9 cellular contexts compared by ENCODE assay signal in the genomic region with DNA sequence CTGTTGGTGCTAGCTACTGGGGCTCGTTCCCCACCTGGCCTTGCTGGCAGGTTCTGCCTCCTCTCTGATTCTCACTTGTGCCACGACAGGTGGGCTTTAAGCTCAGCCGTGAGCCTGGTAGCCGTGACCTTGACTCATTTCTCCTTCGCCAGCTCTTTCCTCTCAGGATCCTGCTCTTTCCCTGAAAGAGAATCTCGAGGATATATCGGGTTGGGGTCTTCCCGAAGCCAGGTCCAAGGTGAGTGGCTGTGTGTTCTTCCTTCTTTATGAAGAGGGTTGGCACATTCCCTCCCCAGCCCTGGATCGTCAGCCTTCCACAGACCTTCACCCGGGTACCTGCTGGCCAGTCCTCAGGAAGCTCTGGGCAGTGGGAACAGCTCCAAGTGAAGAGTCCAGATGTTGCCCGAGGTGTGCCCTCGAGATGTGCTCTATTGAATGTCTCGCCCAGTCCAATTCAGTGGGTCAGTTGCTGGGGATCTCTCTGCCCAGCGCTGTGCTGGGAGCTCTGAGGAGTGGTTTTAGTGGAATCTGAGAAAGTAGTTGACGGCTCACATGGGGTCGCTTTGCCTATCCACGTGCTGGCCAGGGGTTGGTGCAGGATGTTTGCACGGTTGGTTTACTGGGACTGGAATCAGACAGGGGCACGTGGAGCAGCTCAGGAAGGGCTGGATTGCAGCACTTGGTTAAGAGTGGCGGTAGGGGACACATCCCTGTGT. TPM values are rescaled to one million over a fixed set of nuclear protein-coding genes. Genes with fewer than 3 reads are reported as not detected.
A peak's percentile ranks its signal among the peaks of the same experiment; 100 is the strongest.
DNase-seq lines count a peak whose midpoint lies in the region; ATAC-seq and TF ChIP-seq lines count a peak whose summit lies in the region.
"Had no signal": no experiment of that assay in that cellular context is flagged by ENCODE, and none has a peak within 500 bp of the region (broad histone marks: within the 10 kb centered on the region; RNA-seq: fewer than 3 reads in every experiment).

No MANE protein-coding gene starts in this region.

- H3K36me3 ChIP-seq in ACC112 (ENCODE audit: insufficient read depth, low read length), result no peaks in the 10 kb centered on the region
- H3K36me3 ChIP-seq in HCT116 (ENCODE audit: control insufficient read depth in 1 of 2, insufficient read depth in 2 of 2, low read length in 2 of 2), result no peaks in the 10 kb centered on the region; a peak in 1 of 4 replicates

- H3K79me2 ChIP-seq in ACC112 (ENCODE audit: control insufficient read depth, insufficient read depth, low read length, unreplicated experiment), result no peaks in the 10 kb centered on the region
- peaks cover 7% of the 10 kb centered on the region; the same call in 1 of the 2 replicates for H3K79me2 ChIP-seq in HCT116 (ENCODE audit: insufficient read depth, low read length)

- ATAC-seq in HCT116 (no peak), memory B cell (ENCODE audit: low read depth) (no peak), GM19397 (IDR thresholded peaks at IDR 0.05; ENCODE audit: unreplicated experiment) (no peak)
- ATAC-seq in activated naive CD8-positive, alpha-beta T cell treated with anti-CD3 and anti-CD28 coated beads, Interleukin-2, amount 50 U/mL, for 24 hours, result no peak

- H2AFZ ChIP-seq in ACC112 (ENCODE audit: low read length, unreplicated experiment) (no peak overlapping the region), HCT116 (ENCODE audit: low read depth, low read length, poor library complexity, severe bottlenecking) (no peak overlapping the region)

- peak overlapping the region; percentile 85 for H3K4me3 Mint-ChIP-seq in activated naive CD8-positive, alpha-beta T cell treated with anti-CD3 and anti-CD28 coated beads, Interleukin-2, amount 50 U/mL, for 24 hours
- H3K4me3 Mint-ChIP-seq in memory B cell, result peak overlapping the region; percentile 93

- no peak for TF ChIP-seq RAD21 in HCT116 (IDR thresholded peaks at IDR 0.05; ENCODE audit: low read depth)

- intact Hi-C loops in HCT116 (cut with micrococcal nuclease), result no loop called here

- H3K9me3 ChIP-seq in HCT116 (ENCODE audit: control insufficient read depth in 1 of 2, insufficient read depth in 1 of 2, low read depth in 1 of 2, low read length in 2 of 2), result no peaks in the 10 kb centered on the region

- H3K27me3 Mint-ChIP-seq in activated naive CD8-positive, alpha-beta T cell treated with anti-CD3 and anti-CD28 coated beads, Interleukin-2, amount 50 U/mL, for 24 hours, result no peaks in the 10 kb centered on the region
- no peaks in the 10 kb centered on the region for H3K27me3 Mint-ChIP-seq in memory B cell

- no peaks in the 10 kb centered on the region for H4K20me1 ChIP-seq in HCT116 (ENCODE audit: insufficient read depth)

- H3K27me3 ChIP-seq in ACC112 (ENCODE audit: insufficient read depth, low read length), result no peaks in the 10 kb centered on the region
- no peaks in the 10 kb centered on the region for H3K27me3 ChIP-seq in HCT116 (ENCODE audit: insufficient read depth, low read length)

- H3K4me3 ChIP-seq in ACC112 (ENCODE audit: low read depth, low read length), result peak overlapping the region; percentile 92
- H3K4me3 ChIP-seq in HCT116 (replicated peaks in 1 of 2; ENCODE audit: low read depth in 1 of 2, low read length in 2 of 2), result peak overlapping the region; percentile 76 to 93

- RAD21 ChIA-PET in HCT116 (lab: Charles Lee; ENCODE audit: low non-redundant PET in 1 of 2, low total read pairs in 2 of 2, uncharacterized antibody in 2 of 2, unreplicated experiment in 2 of 2), result interaction anchor here in 1 of 2 experiments (0.7 kb wide), 1 partner anchor 174 kb away, joined by 3 read pairs; no protein-coding TSS in a partner anchor

- CTCF ChIA-PET in HCT116 (lab: Charles Lee), result no interaction called here

- BruUV-seq in HCT116 (replicated peaks; lab: Mats Ljungman, UMichigan), result no TSS peak

- peaks cover 35% of the 10 kb centered on the region for H3K4me1 Mint-ChIP-seq in activated naive CD8-positive, alpha-beta T cell treated with anti-CD3 and anti-CD28 coated beads, Interleukin-2, amount 50 U/mL, for 24 hours
- peaks cover 26% of the 10 kb centered on the region for H3K4me1 Mint-ChIP-seq in memory B cell

- no peaks in the 10 kb centered on the region for H3K9me2 ChIP-seq in HCT116 (ENCODE audit: insufficient read depth)

- H3K36me3 Mint-ChIP-seq in activated naive CD8-positive, alpha-beta T cell treated with anti-CD3 and anti-CD28 coated beads, Interleukin-2, amount 50 U/mL, for 24 hours (ENCODE audit: low read depth), result peaks cover 4% of the 10 kb centered on the region
- H3K36me3 Mint-ChIP-seq in memory B cell, result peaks cover 2% of the 10 kb centered on the region

- TF ChIP-seq CTCF in HCT116 (IDR thresholded peaks at IDR 0.05 in 2 of 3, conservative IDR thresholded peaks at IDR 0.05 in 1 of 3; ENCODE audit: borderline replicate concordance in 1 of 3, insufficient read depth in 1 of 3, low read depth in 2 of 3, low read length in 2 of 3), result no peak

- TF ChIP-seq POLR2A in HCT116 (IDR thresholded peaks at IDR 0.05; ENCODE audit: borderline replicate concordance, extremely low read depth, insufficient read depth, insufficient read length), result no peak

- H3K4me2 ChIP-seq in HCT116 (ENCODE audit: low read length), result peak overlapping the region; percentile 96

- H3K27ac ChIP-seq in ACC112 (ENCODE audit: low read depth, low read length) (no peak overlapping the region), HCT116 (ENCODE audit: low read depth, low read length) (no peak overlapping the region)

- POLR2A ChIA-PET in HCT116 (lab: Charles Lee), result no interaction called here

- peak overlapping the region; percentile 63 for H3K27ac Mint-ChIP-seq in activated naive CD8-positive, alpha-beta T cell treated with anti-CD3 and anti-CD28 coated beads, Interleukin-2, amount 50 U/mL, for 24 hours
- no peak overlapping the region for H3K27ac Mint-ChIP-seq in memory B cell

- peaks cover 7% of the 10 kb centered on the region for H3K4me1 ChIP-seq in ACC112 (ENCODE audit: control insufficient read depth, insufficient read depth, low read length, unreplicated experiment)
- peaks cover 9 to 22% of the 10 kb centered on the region in 2 experiments for H3K4me1 ChIP-seq in HCT116 (ENCODE audit: control insufficient read depth in 1 of 2, insufficient read depth in 2 of 2, low read length in 2 of 2)

- DNase-seq in HCT116 (ENCODE audit: low read depth, low spot score), result no peak
- DNase-seq in activated naive CD8-positive, alpha-beta T cell treated with anti-CD3 and anti-CD28 coated beads, Interleukin-2, amount 50 U/mL, for 24 hours, result no peak
- DNase-seq in memory B cell (ENCODE audit: low spot score in 2 of 2), result no peak
- no peak for DNase-seq in NCI-H226
- no peak for DNase-seq in NCI-H345 (lab: John Stamatoyannopoulos, UW)
- DNase-seq in pons (ENCODE audit: low spot score), result no peak
- DNase-seq: hypothalamus had no signal

- peak overlapping the region; percentile 88; the same call in 1 of the 2 replicates for H3K9ac ChIP-seq in HCT116 (ENCODE audit: low read length)

- no peaks in the 10 kb centered on the region for H3K9me3 Mint-ChIP-seq in activated naive CD8-positive, alpha-beta T cell treated with anti-CD3 and anti-CD28 coated beads, Interleukin-2, amount 50 U/mL, for 24 hours
- H3K9me3 Mint-ChIP-seq in memory B cell, result no peaks in the 10 kb centered on the region

TF ChIP-seq in HCT116, 20 proteins besides CTCF, POLR2A, EP300 and RAD21 (continues in another document):
- TF ChIP-seq TCF7L2 (IDR thresholded peaks at IDR 0.05; ENCODE audit: borderline replicate concordance, extremely low read depth, insufficient read depth, insufficient read length), result no peak
- no peak for TF ChIP-seq EZH2phosphoT487 (IDR thresholded peaks at IDR 0.05; ENCODE audit: borderline replicate concordance)
- no peak for TF ChIP-seq EGR1 (IDR thresholded peaks at IDR 0.05; ENCODE audit: low read depth)
- no peak for TF ChIP-seq ZFX (IDR thresholded peaks at IDR 0.05)
- no peak for TF ChIP-seq ELF1 (IDR thresholded peaks at IDR 0.05; ENCODE audit: borderline replicate concordance, low read depth)
- no peak for TF ChIP-seq YY1 (IDR thresholded peaks at IDR 0.05; ENCODE audit: extremely low read depth, insufficient replicate concordance, low read depth, low read length)
- TF ChIP-seq SIN3A (IDR thresholded peaks at IDR 0.05; ENCODE audit: low read depth), result no peak
- no peak for TF ChIP-seq FOSL1 (IDR thresholded peaks at IDR 0.05; ENCODE audit: low read depth)
- TF ChIP-seq EZH2 (IDR thresholded peaks at IDR 0.05), result no peak
- no peak for TF ChIP-seq ZNF274 (IDR thresholded peaks at IDR 0.05; ENCODE audit: low read depth, low read length)
- no peak for TF ChIP-seq SP1 (IDR thresholded peaks at IDR 0.05; ENCODE audit: low read depth)
- TF ChIP-seq, protein P1, sequence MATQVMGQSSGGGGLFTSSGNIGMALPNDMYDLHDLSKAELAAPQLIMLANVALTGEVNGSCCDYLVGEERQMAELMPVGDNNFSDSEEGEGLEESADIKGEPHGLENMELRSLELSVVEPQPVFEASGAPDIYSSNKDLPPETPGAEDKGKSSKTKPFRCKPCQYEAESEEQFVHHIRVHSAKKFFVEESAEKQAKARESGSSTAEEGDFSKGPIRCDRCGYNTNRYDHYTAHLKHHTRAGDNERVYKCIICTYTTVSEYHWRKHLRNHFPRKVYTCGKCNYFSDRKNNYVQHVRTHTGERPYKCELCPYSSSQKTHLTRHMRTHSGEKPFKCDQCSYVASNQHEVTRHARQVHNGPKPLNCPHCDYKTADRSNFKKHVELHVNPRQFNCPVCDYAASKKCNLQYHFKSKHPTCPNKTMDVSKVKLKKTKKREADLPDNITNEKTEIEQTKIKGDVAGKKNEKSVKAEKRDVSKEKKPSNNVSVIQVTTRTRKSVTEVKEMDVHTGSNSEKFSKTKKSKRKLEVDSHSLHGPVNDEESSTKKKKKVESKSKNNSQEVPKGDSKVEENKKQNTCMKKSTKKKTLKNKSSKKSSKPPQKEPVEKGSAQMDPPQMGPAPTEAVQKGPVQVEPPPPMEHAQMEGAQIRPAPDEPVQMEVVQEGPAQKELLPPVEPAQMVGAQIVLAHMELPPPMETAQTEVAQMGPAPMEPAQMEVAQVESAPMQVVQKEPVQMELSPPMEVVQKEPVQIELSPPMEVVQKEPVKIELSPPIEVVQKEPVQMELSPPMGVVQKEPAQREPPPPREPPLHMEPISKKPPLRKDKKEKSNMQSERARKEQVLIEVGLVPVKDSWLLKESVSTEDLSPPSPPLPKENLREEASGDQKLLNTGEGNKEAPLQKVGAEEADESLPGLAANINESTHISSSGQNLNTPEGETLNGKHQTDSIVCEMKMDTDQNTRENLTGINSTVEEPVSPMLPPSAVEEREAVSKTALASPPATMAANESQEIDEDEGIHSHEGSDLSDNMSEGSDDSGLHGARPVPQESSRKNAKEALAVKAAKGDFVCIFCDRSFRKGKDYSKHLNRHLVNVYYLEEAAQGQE (IDR thresholded peaks at IDR 0.05; ENCODE audit: low read depth), result no peak
- TF ChIP-seq CEBPB (IDR thresholded peaks at IDR 0.05; ENCODE audit: low read depth), result no peak
- TF ChIP-seq CBX3 (IDR thresholded peaks at IDR 0.05; ENCODE audit: low read depth), result no peak

RNA-seq across cellular contexts. Expression of a gene that starts 1.4 kb away (rescaled TPM):
- total RNA-seq in HCT116 (2021; ENCODE audit: unreplicated experiment), result 15.4 TPM
- polyA plus RNA-seq in HCT116 (2012), result 9.9 and 11.2 TPM in 2 replicates

RNA-seq across cellular contexts. Expression of a gene that starts 42.3 kb away (rescaled TPM):
- 2.5 TPM for total RNA-seq in HCT116 (2021; ENCODE audit: unreplicated experiment)
- 1.5 and 1.6 TPM in 2 replicates for polyA plus RNA-seq in HCT116 (2012)
